ENCODE assay signal across 7 cellular contexts in the genomic region with DNA sequence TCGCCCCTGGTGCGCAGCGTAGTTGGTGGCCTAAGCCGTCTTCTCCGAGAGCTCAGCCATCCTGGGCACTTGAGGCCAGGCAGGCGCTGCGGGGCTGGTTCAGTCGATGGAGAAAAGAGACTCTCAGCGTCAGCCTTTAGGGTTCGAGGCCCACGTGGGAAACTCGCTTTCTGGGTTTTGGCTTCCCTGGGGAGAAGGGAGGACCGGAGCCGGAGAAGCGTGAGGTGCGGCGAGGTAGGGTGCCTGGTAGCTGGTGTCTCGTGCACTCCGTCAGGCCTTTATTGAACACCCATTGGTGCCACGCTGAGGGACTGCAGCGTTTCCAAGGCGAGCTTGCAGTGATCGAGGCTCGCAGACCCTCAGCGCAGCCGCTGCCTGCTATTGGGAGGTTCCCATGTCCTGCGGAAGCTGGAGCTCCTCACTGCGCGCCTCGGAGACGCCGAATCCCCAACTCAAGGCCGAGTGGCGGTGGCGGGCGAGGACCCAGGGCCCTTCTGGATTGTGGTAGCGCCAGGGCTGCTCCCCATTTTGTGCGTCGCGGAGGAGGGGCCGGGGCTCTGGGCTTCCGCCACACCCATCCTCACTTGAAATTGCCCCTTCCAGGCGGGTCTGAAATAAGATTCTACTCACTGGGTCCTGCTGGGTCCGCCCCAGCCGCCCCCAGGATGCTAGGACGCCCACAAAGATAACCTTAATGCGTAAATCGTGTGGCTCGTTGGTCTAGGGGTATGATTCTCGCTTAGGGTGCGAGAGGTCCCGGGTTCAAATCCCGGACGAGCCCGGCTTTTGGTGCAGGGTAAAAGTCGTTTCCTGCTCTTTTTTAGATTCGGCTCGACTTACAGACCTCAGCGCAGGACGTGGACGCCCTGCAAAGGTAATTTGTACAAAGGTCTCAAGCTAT. TPM values are rescaled to one million over a fixed set of nuclear protein-coding genes. Genes with fewer than 3 reads are reported as not detected.
DNase-seq lines count a peak whose midpoint lies in the region; ATAC-seq, FAIRE-seq and TF ChIP-seq lines count a peak whose summit lies in the region.

No MANE protein-coding gene starts in this region.

- H3K4me3 ChIP-seq in LNCaP clone FGC (ENCODE audit: low read depth, low read length): peak overlapping the region; percentile 70

- no peaks in the 10 kb centered on the region for H3K4me1 ChIP-seq in foreskin keratinocyte

- FAIRE-seq in G401.6 (lab: Jason Lieb, UNC): peak; percentile 79

- peak; percentile 53 for ATAC-seq in foreskin keratinocyte

- no peak for TF ChIP-seq CTCF in LNCaP clone FGC (IDR thresholded peaks at IDR 0.05; ENCODE audit: control insufficient read depth, extremely low read depth, insufficient read depth)
- TF ChIP-seq CTCF in foreskin keratinocyte (conservative IDR thresholded peaks at IDR 0.05): no peak

- no peaks in the 10 kb centered on the region for H3K27me3 ChIP-seq in foreskin keratinocyte

- DNase-seq in LNCaP clone FGC (ENCODE audit: low read depth) (no peak), foreskin keratinocyte (peak; percentile 61 to 83), NCI-H2107 (lab: John Stamatoyannopoulos, UW) (no peak), AG08396 (ENCODE audit: low spot score) (no peak)
- DNase-seq in activated CD8-positive, alpha-beta memory T cell treated with anti-CD3 and anti-CD28 coated beads, Interleukin-2, amount 50 U/mL, for 48 hours: peak; percentile 97
- DNase-seq in stimulated activated CD4-positive, alpha-beta T cell treated with anti-CD3 and anti-CD28 coated beads, Interleukin-12 subunit alpha, Interleukin-12 subunit beta, amount 100 ng/mL, for 48 hours (ENCODE audit: low read depth in 2 of 3, low spot score in 1 of 3): peak in 2 of 3 donors; percentile 61 to 65

- H3K27ac ChIP-seq in foreskin keratinocyte: peak overlapping the region; percentile 52

RNA-seq across cellular contexts. Expression of gene OR1F1, which starts 1.2 kb away (rescaled TPM):
- 0.25 and 0.44 TPM in 2 replicates for total RNA-seq in foreskin keratinocyte
- 0.07 TPM in 1 of 2 replicates, not detected in the other for polyA plus RNA-seq in foreskin keratinocyte

RNA-seq across cellular contexts. Expression of gene ZNF200, which starts 45.8 kb away (rescaled TPM):
- 6.8 and 8.7 TPM in 2 replicates for total RNA-seq in foreskin keratinocyte
- polyA plus RNA-seq in foreskin keratinocyte: 2.6 and 2.8 TPM in 2 replicates

RNA-seq across cellular contexts. Expression of gene ZNF213, which starts 54.3 kb away (rescaled TPM):
- total RNA-seq in foreskin keratinocyte: 4.4 and 5.4 TPM in 2 replicates
- 5.7 and 6.5 TPM in 2 replicates for polyA plus RNA-seq in foreskin keratinocyte

Comparison
In these comparisons a context has a peak if more than half of its experiments do, and no peak if none do; other contexts are left out.
1. DNase-seq: peak in activated CD8-positive, alpha-beta memory T cell treated with anti-CD3 and anti-CD28 coated beads, Interleukin-2, amount 50 U/mL, for 48 hours (single experiment), foreskin keratinocyte (2 of 2) and stimulated activated CD4-positive, alpha-beta T cell treated with anti-CD3 and anti-CD28 coated beads, Interleukin-12 subunit alpha, Interleukin-12 subunit beta, amount 100 ng/mL, for 48 hours (2 of 3); none in LNCaP clone FGC (single experiment), NCI-H2107 (single experiment) and AG08396 (single experiment).